ENCODE assay signal across 1 cellular context in the genomic region with DNA sequence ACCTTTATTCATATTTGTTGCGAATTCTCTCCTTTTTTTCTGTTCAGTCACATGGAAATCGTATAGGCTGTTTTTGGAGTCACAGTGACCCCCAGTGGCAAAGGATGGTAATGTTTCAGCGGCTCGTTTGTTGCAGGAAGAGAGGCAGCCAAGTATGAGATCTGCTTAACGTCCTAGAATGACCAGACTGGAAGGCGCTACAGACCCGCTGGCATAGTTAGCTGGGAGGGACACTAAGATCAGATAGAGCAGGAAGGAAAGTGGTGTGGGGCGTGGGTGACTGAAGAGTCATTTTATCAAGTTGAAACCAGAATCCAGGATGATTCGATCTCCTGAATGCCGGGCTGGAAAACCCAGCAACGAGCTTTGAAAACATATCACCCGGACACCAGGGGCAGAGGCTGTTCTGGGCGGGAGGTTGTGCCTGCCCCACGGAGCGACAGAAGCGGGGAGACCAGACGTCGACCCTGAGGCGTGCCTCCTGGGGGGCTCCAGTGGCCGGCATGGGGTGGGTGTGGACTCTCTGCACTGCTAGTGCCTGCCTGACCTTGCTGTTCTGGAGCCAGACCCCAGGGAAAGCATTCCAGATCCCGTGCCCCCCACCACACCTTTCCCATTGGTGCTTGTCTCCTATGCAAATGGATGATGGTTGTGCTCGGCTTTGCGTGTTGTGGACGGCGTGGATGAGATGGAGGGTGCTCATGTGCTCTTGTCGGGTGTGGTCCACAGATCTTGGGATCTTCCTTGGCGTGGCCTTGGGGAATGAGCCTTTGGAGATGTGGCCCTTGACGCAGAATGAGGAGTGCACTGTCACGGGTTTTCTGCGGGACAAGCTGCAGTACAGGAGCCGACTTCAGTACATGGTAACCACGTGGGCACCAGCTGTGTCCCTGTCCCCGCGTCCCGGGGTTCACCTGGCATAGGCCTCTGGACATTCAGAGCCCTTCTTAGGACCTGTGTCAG.
TF ChIP-seq lines count a peak whose summit lies in the region.

No MANE protein-coding gene starts in this region.

TF ChIP-seq in K562, 482 proteins besides CTCF, POLR2A, EP300 and RAD21 (continued from another document and continues in another):
- TF ChIP-seq ETV6 (IDR thresholded peaks at IDR 0.05; ENCODE audit: borderline replicate concordance in 1 of 2, low read depth in 2 of 2, low read length in 1 of 2) (no peak), ETV6 (CRISPR knock-in tag; IDR thresholded peaks at IDR 0.05; ENCODE audit: borderline replicate concordance) (no peak), BHLHE40 (IDR thresholded peaks at IDR 0.05; ENCODE audit: low read length) (0 out of 2 replicates have a peak, but pooled peaks have one; percentile 20), ARID1B (IDR thresholded peaks at IDR 0.05) (peak; percentile 62), GABPB1 (CRISPR knock-in tag; IDR thresholded peaks at IDR 0.05) (no peak), ZNF175 (CRISPR knock-in tag; IDR thresholded peaks at IDR 0.05; ENCODE audit: low read depth) (no peak), PTRF (tag; IDR thresholded peaks at IDR 0.05) (no peak), ASH1L (IDR thresholded peaks at IDR 0.05; ENCODE audit: borderline replicate concordance, low read depth, partially characterized antibody) (no peak), TFE3 (CRISPR knock-in tag; IDR thresholded peaks at IDR 0.05) (no peak), ZNF551 (CRISPR knock-in tag; IDR thresholded peaks at IDR 0.05) (no peak), ZBTB33 (CRISPR knock-in tag; IDR thresholded peaks at IDR 0.05) (no peak), PURB (CRISPR knock-in tag; IDR thresholded peaks at IDR 0.05; ENCODE audit: low read depth) (no peak), FOXK2 (conservative IDR thresholded peaks at IDR 0.05 in 1 of 2, IDR thresholded peaks at IDR 0.05 in 1 of 2; ENCODE audit: low read depth in 2 of 2) (peak; percentile 71 to 78), CBFA2T2 (conservative IDR thresholded peaks at IDR 0.05) (no peak), GATA2 (CRISPR knock-in tag; IDR thresholded peaks at IDR 0.05) (no peak), MAFF (IDR thresholded peaks at IDR 0.05; ENCODE audit: low read length) (0 out of 2 replicates have a peak, but pooled peaks have one; percentile 2), RB1 (IDR thresholded peaks at IDR 0.05; ENCODE audit: low read depth) (0 out of 2 replicates have a peak, but pooled peaks have one; percentile 6), STAT6 (CRISPR knock-in tag; IDR thresholded peaks at IDR 0.05) (no peak), MTA3 (IDR thresholded peaks at IDR 0.05; ENCODE audit: borderline replicate concordance) (peak; percentile 10), GATAD2A (IDR thresholded peaks at IDR 0.05) (no peak), ZC3H4 (CRISPR knock-in tag; IDR thresholded peaks at IDR 0.05; ENCODE audit: borderline replicate concordance) (no peak), DMBX1 (CRISPR knock-in tag; IDR thresholded peaks at IDR 0.05; ENCODE audit: borderline replicate concordance) (no peak), TCF3 (CRISPR knock-in tag; IDR thresholded peaks at IDR 0.05) (peak; percentile 30; the same call in 1 of the 2 replicates), ZNF707 (CRISPR knock-in tag; conservative IDR thresholded peaks at IDR 0.05) (no peak), PYGO2 (tag; IDR thresholded peaks at IDR 0.05) (no peak), TCF7 (IDR thresholded peaks at IDR 0.05; ENCODE audit: borderline replicate concordance) (no peak), ZSCAN32 (CRISPR knock-in tag; IDR thresholded peaks at IDR 0.05) (no peak), SMARCC2 (IDR thresholded peaks at IDR 0.05; ENCODE audit: low read depth) (no peak), CBX2 (IDR thresholded peaks at IDR 0.05; ENCODE audit: insufficient read depth, low read length, poor library complexity, severe bottlenecking) (no peak), RBFOX2 (IDR thresholded peaks at IDR 0.05; ENCODE audit: low read depth, low read length) (peak; percentile 38; the same call in 1 of the 2 replicates), TAF9B (IDR thresholded peaks at IDR 0.05; ENCODE audit: partially characterized antibody) (no peak), ZNF12 (CRISPR knock-in tag; IDR thresholded peaks at IDR 0.05) (no peak), FOXM1 (IDR thresholded peaks at IDR 0.05; ENCODE audit: low read depth) (no peak), FOXM1 (CRISPR knock-in tag; IDR thresholded peaks at IDR 0.05; ENCODE audit: low read depth) (no peak)
- TF ChIP-seq, protein P1, sequence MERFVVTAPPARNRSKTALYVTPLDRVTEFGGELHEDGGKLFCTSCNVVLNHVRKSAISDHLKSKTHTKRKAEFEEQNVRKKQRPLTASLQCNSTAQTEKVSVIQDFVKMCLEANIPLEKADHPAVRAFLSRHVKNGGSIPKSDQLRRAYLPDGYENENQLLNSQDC (CRISPR knock-in tag; IDR thresholded peaks at IDR 0.05), result no peak
- TF ChIP-seq, protein P2, sequence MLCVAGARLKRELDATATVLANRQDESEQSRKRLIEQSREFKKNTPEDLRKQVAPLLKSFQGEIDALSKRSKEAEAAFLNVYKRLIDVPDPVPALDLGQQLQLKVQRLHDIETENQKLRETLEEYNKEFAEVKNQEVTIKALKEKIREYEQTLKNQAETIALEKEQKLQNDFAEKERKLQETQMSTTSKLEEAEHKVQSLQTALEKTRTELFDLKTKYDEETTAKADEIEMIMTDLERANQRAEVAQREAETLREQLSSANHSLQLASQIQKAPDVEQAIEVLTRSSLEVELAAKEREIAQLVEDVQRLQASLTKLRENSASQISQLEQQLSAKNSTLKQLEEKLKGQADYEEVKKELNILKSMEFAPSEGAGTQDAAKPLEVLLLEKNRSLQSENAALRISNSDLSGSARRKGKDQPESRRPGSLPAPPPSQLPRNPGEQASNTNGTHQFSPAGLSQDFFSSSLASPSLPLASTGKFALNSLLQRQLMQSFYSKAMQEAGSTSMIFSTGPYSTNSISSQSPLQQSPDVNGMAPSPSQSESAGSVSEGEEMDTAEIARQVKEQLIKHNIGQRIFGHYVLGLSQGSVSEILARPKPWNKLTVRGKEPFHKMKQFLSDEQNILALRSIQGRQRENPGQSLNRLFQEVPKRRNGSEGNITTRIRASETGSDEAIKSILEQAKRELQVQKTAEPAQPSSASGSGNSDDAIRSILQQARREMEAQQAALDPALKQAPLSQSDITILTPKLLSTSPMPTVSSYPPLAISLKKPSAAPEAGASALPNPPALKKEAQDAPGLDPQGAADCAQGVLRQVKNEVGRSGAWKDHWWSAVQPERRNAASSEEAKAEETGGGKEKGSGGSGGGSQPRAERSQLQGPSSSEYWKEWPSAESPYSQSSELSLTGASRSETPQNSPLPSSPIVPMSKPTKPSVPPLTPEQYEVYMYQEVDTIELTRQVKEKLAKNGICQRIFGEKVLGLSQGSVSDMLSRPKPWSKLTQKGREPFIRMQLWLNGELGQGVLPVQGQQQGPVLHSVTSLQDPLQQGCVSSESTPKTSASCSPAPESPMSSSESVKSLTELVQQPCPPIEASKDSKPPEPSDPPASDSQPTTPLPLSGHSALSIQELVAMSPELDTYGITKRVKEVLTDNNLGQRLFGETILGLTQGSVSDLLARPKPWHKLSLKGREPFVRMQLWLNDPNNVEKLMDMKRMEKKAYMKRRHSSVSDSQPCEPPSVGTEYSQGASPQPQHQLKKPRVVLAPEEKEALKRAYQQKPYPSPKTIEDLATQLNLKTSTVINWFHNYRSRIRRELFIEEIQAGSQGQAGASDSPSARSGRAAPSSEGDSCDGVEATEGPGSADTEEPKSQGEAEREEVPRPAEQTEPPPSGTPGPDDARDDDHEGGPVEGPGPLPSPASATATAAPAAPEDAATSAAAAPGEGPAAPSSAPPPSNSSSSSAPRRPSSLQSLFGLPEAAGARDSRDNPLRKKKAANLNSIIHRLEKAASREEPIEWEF (CRISPR knock-in tag; IDR thresholded peaks at IDR 0.05), result no peak
- TF ChIP-seq, protein P3, sequence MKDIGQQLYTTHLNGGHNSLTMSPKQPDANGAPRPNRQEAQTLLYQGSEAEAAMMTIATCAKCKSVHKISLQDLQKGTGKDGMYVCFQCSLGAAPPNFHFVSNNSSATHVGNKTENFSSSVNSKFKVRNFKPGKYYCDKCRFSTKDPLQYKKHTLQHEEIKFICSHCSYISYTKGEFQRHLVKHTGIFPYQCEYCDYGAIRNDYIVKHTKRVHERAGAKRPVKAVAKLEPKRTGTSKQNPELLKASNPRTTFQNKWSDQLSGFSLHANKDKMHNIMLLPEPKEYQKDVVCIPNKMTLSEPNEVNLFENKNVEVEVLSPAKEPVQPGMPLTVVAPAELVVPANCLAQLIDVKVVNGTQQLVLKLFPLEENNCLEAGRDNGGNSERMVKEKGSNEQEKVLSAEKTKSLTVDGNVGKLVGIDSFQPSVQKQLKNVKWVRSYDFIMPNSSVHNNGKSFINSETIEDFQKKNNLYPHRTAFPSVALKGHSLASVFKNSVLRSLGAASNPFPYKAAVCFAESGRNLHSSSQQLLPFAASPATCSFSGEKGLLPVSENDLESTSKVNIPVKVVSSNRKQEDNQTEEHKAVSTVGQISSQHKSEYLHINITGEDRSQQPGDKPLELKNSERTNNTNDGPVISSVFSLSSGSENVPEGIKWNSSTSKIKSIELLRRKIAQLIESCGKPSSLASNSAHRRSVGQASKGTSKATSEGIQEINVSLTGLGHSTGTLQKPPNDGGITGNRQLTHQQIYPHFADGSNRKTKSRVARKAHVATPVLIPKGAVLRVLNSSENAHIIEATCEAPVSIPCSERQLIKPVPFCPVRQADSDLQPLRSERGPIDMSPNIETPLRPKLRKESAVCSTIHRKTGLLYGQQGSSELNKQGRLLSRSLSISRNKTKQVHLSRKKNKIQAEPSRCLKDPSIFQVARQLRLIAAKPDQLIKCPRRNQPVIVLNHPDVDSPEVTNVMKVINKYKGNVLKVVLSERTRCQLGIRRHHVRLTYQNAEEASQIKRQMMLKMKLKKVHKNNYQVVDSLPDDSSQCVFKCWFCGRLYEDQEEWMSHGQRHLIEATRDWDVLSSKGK (CRISPR knock-in tag; IDR thresholded peaks at IDR 0.05), result no peak
- TF ChIP-seq, protein P4, sequence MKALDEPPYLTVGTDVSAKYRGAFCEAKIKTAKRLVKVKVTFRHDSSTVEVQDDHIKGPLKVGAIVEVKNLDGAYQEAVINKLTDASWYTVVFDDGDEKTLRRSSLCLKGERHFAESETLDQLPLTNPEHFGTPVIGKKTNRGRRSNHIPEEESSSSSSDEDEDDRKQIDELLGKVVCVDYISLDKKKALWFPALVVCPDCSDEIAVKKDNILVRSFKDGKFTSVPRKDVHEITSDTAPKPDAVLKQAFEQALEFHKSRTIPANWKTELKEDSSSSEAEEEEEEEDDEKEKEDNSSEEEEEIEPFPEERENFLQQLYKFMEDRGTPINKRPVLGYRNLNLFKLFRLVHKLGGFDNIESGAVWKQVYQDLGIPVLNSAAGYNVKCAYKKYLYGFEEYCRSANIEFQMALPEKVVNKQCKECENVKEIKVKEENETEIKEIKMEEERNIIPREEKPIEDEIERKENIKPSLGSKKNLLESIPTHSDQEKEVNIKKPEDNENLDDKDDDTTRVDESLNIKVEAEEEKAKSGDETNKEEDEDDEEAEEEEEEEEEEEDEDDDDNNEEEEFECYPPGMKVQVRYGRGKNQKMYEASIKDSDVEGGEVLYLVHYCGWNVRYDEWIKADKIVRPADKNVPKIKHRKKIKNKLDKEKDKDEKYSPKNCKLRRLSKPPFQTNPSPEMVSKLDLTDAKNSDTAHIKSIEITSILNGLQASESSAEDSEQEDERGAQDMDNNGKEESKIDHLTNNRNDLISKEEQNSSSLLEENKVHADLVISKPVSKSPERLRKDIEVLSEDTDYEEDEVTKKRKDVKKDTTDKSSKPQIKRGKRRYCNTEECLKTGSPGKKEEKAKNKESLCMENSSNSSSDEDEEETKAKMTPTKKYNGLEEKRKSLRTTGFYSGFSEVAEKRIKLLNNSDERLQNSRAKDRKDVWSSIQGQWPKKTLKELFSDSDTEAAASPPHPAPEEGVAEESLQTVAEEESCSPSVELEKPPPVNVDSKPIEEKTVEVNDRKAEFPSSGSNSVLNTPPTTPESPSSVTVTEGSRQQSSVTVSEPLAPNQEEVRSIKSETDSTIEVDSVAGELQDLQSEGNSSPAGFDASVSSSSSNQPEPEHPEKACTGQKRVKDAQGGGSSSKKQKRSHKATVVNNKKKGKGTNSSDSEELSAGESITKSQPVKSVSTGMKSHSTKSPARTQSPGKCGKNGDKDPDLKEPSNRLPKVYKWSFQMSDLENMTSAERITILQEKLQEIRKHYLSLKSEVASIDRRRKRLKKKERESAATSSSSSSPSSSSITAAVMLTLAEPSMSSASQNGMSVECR (CRISPR knock-in tag; IDR thresholded peaks at IDR 0.05), result no peak
